20 cellular contexts compared by ENCODE assay signal in the genomic region with DNA sequence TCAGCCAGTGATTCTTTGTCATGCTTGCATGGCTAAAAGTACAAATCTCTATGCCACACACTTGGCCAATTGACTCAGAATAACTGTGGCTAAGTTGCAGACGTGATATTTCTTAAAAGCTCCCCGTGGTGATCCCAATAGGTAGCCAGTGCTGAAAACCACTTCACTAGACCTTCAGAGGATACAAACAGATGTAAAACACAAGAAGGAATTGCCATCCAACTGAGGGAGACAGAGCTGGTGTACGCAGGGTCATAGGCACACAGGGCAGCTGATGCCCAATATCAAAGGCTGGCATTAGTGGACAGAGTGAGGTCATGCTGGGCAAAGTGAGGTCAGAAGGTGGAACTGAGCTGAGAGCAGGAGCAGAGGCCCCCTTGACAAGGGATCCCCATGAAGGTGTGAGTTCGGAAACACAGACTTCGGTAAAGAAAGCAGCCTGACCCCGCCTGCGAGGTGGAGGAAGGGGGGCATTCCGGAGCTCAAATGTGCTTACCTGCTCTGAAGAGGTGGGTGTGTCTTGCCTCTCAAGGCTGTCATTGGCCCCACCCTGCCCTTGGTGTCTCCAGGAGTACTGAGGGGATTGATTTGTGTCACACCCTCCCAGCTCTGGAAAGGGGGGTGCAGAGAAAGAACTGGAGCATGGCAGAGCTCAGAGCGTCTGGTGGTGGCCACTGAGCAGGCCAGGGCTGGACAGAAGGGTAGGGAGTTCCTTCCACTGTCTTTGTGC.
A peak's percentile ranks its signal among the peaks of the same experiment; 100 is the strongest.
DNase-seq lines count a peak whose midpoint lies in the region; ATAC-seq, FAIRE-seq and TF ChIP-seq lines count a peak whose summit lies in the region.
"Had no signal": no experiment of that assay in that cellular context is flagged by ENCODE, and none has a peak within 500 bp of the region (broad histone marks: within the 10 kb centered on the region; RNA-seq: fewer than 3 reads in every experiment).

No MANE protein-coding gene starts in this region.

- no TSS peak for BruUV-seq in HepG2 (replicated peaks; lab: Mats Ljungman, UMichigan)

- no peak for TF ChIP-seq RAD21 in HepG2 (CRISPR knock-in tag; IDR thresholded peaks at IDR 0.05)

- H3K27ac Mint-ChIP-seq in natural killer cell, result no peak overlapping the region
- H3K27ac Mint-ChIP-seq: CD4-positive, CD25-positive, alpha-beta regulatory T cell; IgD-negative memory B cell had no signal

- no peak overlapping the region for H2AFZ ChIP-seq in HepG2 (ENCODE audit: low read length)

- TF ChIP-seq CTCF in HEK293 (tag by site-specific recombination; IDR thresholded peaks at IDR 0.05), result no peak
- TF ChIP-seq CTCF in coronary artery (IDR thresholded peaks at IDR 0.05), result no peak
- no peak for TF ChIP-seq CTCF in lung (IDR thresholded peaks at IDR 0.05; ENCODE audit: control extremely low read depth, extremely low read depth)
- TF ChIP-seq CTCF in natural killer cell (IDR thresholded peaks at IDR 0.05), result no peak
- no peak for TF ChIP-seq CTCF in HepG2 (CRISPR knock-in tag; IDR thresholded peaks at IDR 0.05)

- no peaks in the 10 kb centered on the region for H3K4me1 ChIP-seq in HEK293 (ENCODE audit: control insufficient read depth, insufficient read depth, low read length)
- H3K4me1 ChIP-seq in lung (ENCODE audit: control insufficient read depth in 2 of 2, insufficient read depth in 2 of 2, low read length in 2 of 2), result no peaks in the 10 kb centered on the region
- H3K4me1 ChIP-seq in HepG2 (ENCODE audit: insufficient read depth, low read length), result peaks cover 2% of the 10 kb centered on the region
- H3K4me1 ChIP-seq: SJSA1 had no signal

- no peaks in the 10 kb centered on the region for H3K4me1 Mint-ChIP-seq in natural killer cell
- H3K4me1 Mint-ChIP-seq: CD4-positive, CD25-positive, alpha-beta regulatory T cell; IgD-negative memory B cell had no signal

- no peak for TF ChIP-seq POLR2A in HepG2 (IDR thresholded peaks at IDR 0.05; ENCODE audit: insufficient read depth in 1 of 2, low read depth in 2 of 2, low read length in 2 of 2)

- peak; percentile 59 for DNase-seq in coronary artery (ENCODE audit: low spot score)
- peak; percentile 27 for DNase-seq in lung (ENCODE audit: low spot score)
- no peak for DNase-seq in natural killer cell
- no peak for DNase-seq in SHP77 (lab: John Stamatoyannopoulos, UW)
- DNase-seq in HepG2 (ENCODE audit: low spot score), result no peak
- DNase-seq: CD4-positive, CD25-positive, alpha-beta regulatory T cell; DMS79; HCEC 1CT; NCI-H1105; NCI-H146; NCI-H2029; NCI-H2171 treated with DMSO at 0.1 percent for 48 hours; NCI-H446; NCI-H526; OCI-M1 had no signal

- H3K4me3 Mint-ChIP-seq in natural killer cell, result no peak overlapping the region
- H3K4me3 Mint-ChIP-seq: CD4-positive, CD25-positive, alpha-beta regulatory T cell; IgD-negative memory B cell had no signal

- no peak overlapping the region for H3K27ac ChIP-seq in HEK293 (ENCODE audit: extremely low read depth, low read depth, low read length)
- H3K27ac ChIP-seq in coronary artery, result no peak overlapping the region
- H3K27ac ChIP-seq in lung (ENCODE audit: low read depth in 1 of 2, low read length in 1 of 2), result no peak overlapping the region
- no peak overlapping the region for H3K27ac ChIP-seq in HepG2 (ENCODE audit: extremely low read length, insufficient read depth, low read length)
- H3K27ac ChIP-seq: SJSA1 had no signal

- CTCF ChIA-PET in HEK293 (lab: Yijun Ruan, JAX) (no interaction called here), HepG2 (lab: Yijun Ruan, JAX; ENCODE audit: low intra/inter-chr PET ratio, low total read pairs) (no interaction called here)

- H3K36me3 ChIP-seq in HEK293 (ENCODE audit: control insufficient read depth in 2 of 2, insufficient read depth in 1 of 2, low read length in 2 of 2) (no peaks in the 10 kb centered on the region), lung (ENCODE audit: control insufficient read depth in 2 of 2, insufficient read depth in 2 of 2, low read length in 2 of 2) (no peaks in the 10 kb centered on the region), HepG2 (replicated peaks in 1 of 2; ENCODE audit: control insufficient read depth in 1 of 2, insufficient read depth in 2 of 2, low read length in 2 of 2) (no peaks in the 10 kb centered on the region)
- H3K36me3 ChIP-seq: SJSA1 had no signal

- no peak for ATAC-seq in lung (ENCODE audit: insufficient read depth, low FRiP score)
- no peak for ATAC-seq in natural killer cell
- ATAC-seq in HG02623 (IDR thresholded peaks at IDR 0.05; ENCODE audit: unreplicated experiment), result no peak
- no peak for ATAC-seq in HepG2

- FAIRE-seq in HepG2 (lab: Jason Lieb, UNC), result no peak
- FAIRE-seq: RCC 7860 had no signal

- no peaks in the 10 kb centered on the region for H3K9me3 Mint-ChIP-seq in natural killer cell

- H3K79me2 ChIP-seq in HepG2 (ENCODE audit: insufficient read depth, low read length), result no peaks in the 10 kb centered on the region

- in situ Hi-C loops in HepG2 (cut with HindIII; ENCODE audit: extremely low pct_ligation_motif_present, low pct_unique_long_range_greater_than_20kb), result no loop called here

- H3K36me3 Mint-ChIP-seq in natural killer cell, result no peaks in the 10 kb centered on the region
- H3K36me3 Mint-ChIP-seq: CD4-positive, CD25-positive, alpha-beta regulatory T cell; IgD-negative memory B cell had no signal

- H3K4me2 ChIP-seq in HepG2 (ENCODE audit: low read depth, low read length), result no peak overlapping the region

- no peak overlapping the region for H3K9ac ChIP-seq in HepG2 (ENCODE audit: insufficient read depth, low read depth, low read length)

- H3K4me3 ChIP-seq in HEK293 (ENCODE audit: low read depth, low read length), result no peak overlapping the region
- no peak overlapping the region for H3K4me3 ChIP-seq in coronary artery
- no peak overlapping the region for H3K4me3 ChIP-seq in lung
- H3K4me3 ChIP-seq in HepG2 (replicated peaks in 1 of 3; ENCODE audit: insufficient read depth in 1 of 3, low read depth in 2 of 3, low read length in 3 of 3), result no peak overlapping the region
- H3K4me3 ChIP-seq: SJSA1 had no signal

- H3K27me3 ChIP-seq in lung (ENCODE audit: control insufficient read depth, insufficient read depth) (no peaks in the 10 kb centered on the region), HepG2 (ENCODE audit: control insufficient read depth in 1 of 2, insufficient read depth in 2 of 2, low read length in 2 of 2) (peaks cover 1 to 22% of the 10 kb centered on the region in 2 experiments; a peak in 3 of 5 replicates)
- H3K27me3 ChIP-seq: SJSA1 had no signal

- peaks cover 6 to 27% of the 10 kb centered on the region in 2 donors for H3K27me3 Mint-ChIP-seq in natural killer cell (ENCODE audit: low read depth in 2 of 2)
- H3K27me3 Mint-ChIP-seq: CD4-positive, CD25-positive, alpha-beta regulatory T cell; IgD-negative memory B cell had no signal

- no peaks in the 10 kb centered on the region for H4K20me1 ChIP-seq in HepG2 (ENCODE audit: insufficient read depth, low read length)

- whole genome bisulfite sequencing in lung, 2 donors, result 63 to 67% methylated on average over 9 of the region's 9 CpGs
- WGBS in HepG2 (ENCODE audit: low lambda C conversion rate), result 53% methylated on average over 9 of the region's 9 CpGs

- intact Hi-C loops in natural killer cell (cut with micrococcal nuclease) (no loop called here), HepG2 (cut with micrococcal nuclease; ENCODE audit: unreplicated experiment) (no loop called here)

- no peak for TF ChIP-seq EP300 in HepG2 (IDR thresholded peaks at IDR 0.05; ENCODE audit: low read depth in 2 of 2, low read length in 2 of 2)
- TF ChIP-seq EP300 in HepG2 (CRISPR knock-in tag; IDR thresholded peaks at IDR 0.05; ENCODE audit: borderline replicate concordance), result no peak

- H3K9me3 ChIP-seq in HEK293 (ENCODE audit: control insufficient read depth, insufficient read depth, low read depth, low read length) (no peaks in the 10 kb centered on the region), lung (ENCODE audit: control insufficient read depth in 2 of 2, insufficient read depth in 1 of 2, low read length in 1 of 2) (peaks cover 0 to 2% of the 10 kb centered on the region in 2 donors), HepG2 (ENCODE audit: low read length) (no peaks in the 10 kb centered on the region)
- H3K9me3 ChIP-seq: SJSA1 had no signal

- POLR2A ChIA-PET in HEK293 (lab: Yijun Ruan, JAX) (no interaction called here), HepG2 (lab: Yijun Ruan, JAX) (no interaction called here)

TF ChIP-seq in HEK293, 187 proteins besides CTCF, POLR2A, EP300 and RAD21:
- TF ChIP-seq ZNF266 (tag by site-specific recombination; IDR thresholded peaks at IDR 0.05; ENCODE audit: low read depth) (no peak), ZNF558 (tag by site-specific recombination; IDR thresholded peaks at IDR 0.05) (no peak), ZNF596 (tag by site-specific recombination; IDR thresholded peaks at IDR 0.05) (no peak), ZIC2 (tag by site-specific recombination; IDR thresholded peaks at IDR 0.05) (peak; percentile 49)

TF ChIP-seq in HepG2, 621 proteins besides CTCF, POLR2A, EP300 and RAD21 (continues in another document):
- TF ChIP-seq SP4 (CRISPR knock-in tag; IDR thresholded peaks at IDR 0.05) (no peak), NFKB2 (CRISPR knock-in tag; IDR thresholded peaks at IDR 0.05; ENCODE audit: borderline replicate concordance) (no peak), ZNF740 (CRISPR knock-in tag; IDR thresholded peaks at IDR 0.05) (no peak), NFE2L2 (IDR thresholded peaks at IDR 0.05; ENCODE audit: low read length) (no peak), HIC2 (CRISPR knock-in tag; IDR thresholded peaks at IDR 0.05; ENCODE audit: low read depth) (no peak), TEF (CRISPR knock-in tag; IDR thresholded peaks at IDR 0.05) (no peak)

Comparison
In these comparisons a context has a peak if more than half of its experiments do, and no peak if none do; other contexts are left out.
1. DNase-seq: peak in coronary artery (single experiment) and lung (single experiment); none in natural killer cell (single experiment), SHP77 (0 of 2) and HepG2 (single experiment).